In genomic region chr3:119649764-119650163, GRCh38 we compare ENCODE assay signal across 27 cellular contexts. TPM values are rescaled to one million over a fixed set of nuclear protein-coding genes. Genes with fewer than 3 reads are reported as not detected.
DNase-seq lines count a peak whose midpoint lies in the region; ATAC-seq, FAIRE-seq and TF ChIP-seq lines count a peak whose summit lies in the region.
"Had no signal": no experiment of that assay in that cellular context is flagged by ENCODE, and none has a peak within 500 bp of the region (broad histone marks: within the 10 kb centered on the region; RNA-seq: fewer than 3 reads in every experiment).

No MANE protein-coding gene starts in this region.

- ATAC-seq in GM21515 (IDR thresholded peaks at IDR 0.05; ENCODE audit: unreplicated experiment) (no peak), GM21576 (IDR thresholded peaks at IDR 0.05; ENCODE audit: unreplicated experiment) (no peak)
- ATAC-seq: A549; activated CD4-positive, alpha-beta T cell treated with anti-CD3 and anti-CD28 coated beads for 36 hours had no signal

- peak; percentile 13 for DNase-seq in NCI-H748 (lab: John Stamatoyannopoulos, UW; ENCODE audit: unreplicated experiment)
- DNase-seq in NCI-H748 treated with DMSO at 0.1 percent for 48 hours (lab: John Stamatoyannopoulos, UW), result no peak
- DNase-seq in GM12891 (ENCODE audit: insufficient read length, low spot score), result no peak
- peak; percentile 0 for DNase-seq in NCI-H510A (lab: John Stamatoyannopoulos, UW)
- DNase-seq in fibroblast of pulmonary artery (ENCODE audit: low read depth), result peak; percentile 59
- no peak for DNase-seq in activated T-cell treated with anti-CD3 and anti-CD28 coated beads, Interleukin-2, amount 50 U/mL, for 48 hours
- DNase-seq: activated CD4-positive, alpha-beta T cell treated with anti-CD3 and anti-CD28 coated beads for 36 hours; activated CD8-positive, alpha-beta memory T cell treated with anti-CD3 and anti-CD28 coated beads for 24 hours; activated effector memory CD4-positive, alpha-beta T cell treated with anti-CD3 and anti-CD28 coated beads, Interleukin-2, amount 50 U/mL, for 16 hours; activated naive CD8-positive, alpha-beta T cell treated with anti-CD3 and anti-CD28 coated beads for 36 hours; AML-193; CD4-positive, alpha-beta T cell; central memory CD4-positive, alpha-beta T cell; GOT3; NCI-H1092; NCI-H2029 treated with DMSO at 0.1 percent for 48 hours; stimulated activated CD4-positive, alpha-beta T cell treated with anti-CD3 and anti-CD28 coated beads, Interleukin-2, amount 100 ng/mL, for 24 hours; stomach; T-helper 1 cell; thyroid gland had no signal

- FAIRE-seq in GM12891 (lab: Jason Lieb, UNC), result peak; percentile 26
- FAIRE-seq: A549, endometrium had no signal

- no peak for TF ChIP-seq CTCF in fibroblast of pulmonary artery (IDR thresholded peaks at IDR 0.05; ENCODE audit: low read length, missing control alignments)

- no peak for TF ChIP-seq POLR2A in GM12891 (IDR thresholded peaks at IDR 0.05; ENCODE audit: low read depth, low read length)

- H3K4me3 ChIP-seq in fibroblast of pulmonary artery (replicated peaks; ENCODE audit: low read depth, low read length), result no peak overlapping the region
- H3K4me3 ChIP-seq: A549, ascending aorta, lung, SJSA1, stomach, thyroid gland had no signal

TF ChIP-seq in GM12891, 5 proteins besides CTCF, POLR2A, EP300 and RAD21:
- TF ChIP-seq POU2F2 (IDR thresholded peaks at IDR 0.05; ENCODE audit: low read depth, low read length), result no peak
- no peak for TF ChIP-seq POLR2AphosphoS5 (IDR thresholded peaks at IDR 0.05; ENCODE audit: low read depth, low read length)
- no peak for TF ChIP-seq PAX5 (IDR thresholded peaks at IDR 0.05; ENCODE audit: insufficient read depth, low read length, severe bottlenecking)
- no peak for TF ChIP-seq SPI1 (IDR thresholded peaks at IDR 0.05; ENCODE audit: low read depth, low read length)
- TF ChIP-seq TAF1 (IDR thresholded peaks at IDR 0.05; ENCODE audit: low read depth, low read length), result no peak

RNA-seq across cellular contexts. Expression of gene POPDC2, which starts 10.6 kb away (rescaled TPM):
- polyA plus RNA-seq in GM12891 (2012; ENCODE audit: low read depth, missing spikeins), result 2.1 TPM

RNA-seq across cellular contexts. Expression of gene COX17, which starts 27.4 kb away (rescaled TPM):
- 198 TPM for polyA plus RNA-seq in GM12891 (2012; ENCODE audit: low read depth, missing spikeins)

RNA-seq across cellular contexts. Expression of gene PLA1A, which starts 52.1 kb away (rescaled TPM):
- polyA plus RNA-seq in GM12891 (2012; ENCODE audit: low read depth, missing spikeins), result 4.9 TPM

RNA-seq across cellular contexts. Expression of gene CFAP91, which starts 53.1 kb away (rescaled TPM):
- 0.26 TPM for polyA plus RNA-seq in GM12891 (2012; ENCODE audit: low read depth, missing spikeins)

Comparison
In these comparisons a context has a peak if more than half of its experiments do, and no peak if none do; other contexts are left out.
1. DNase-seq: peak in NCI-H748 (single experiment), NCI-H510A (single experiment) and fibroblast of pulmonary artery (single experiment); none in NCI-H748 treated with DMSO at 0.1 percent for 48 hours (single experiment), GM12891 (single experiment) and activated T-cell treated with anti-CD3 and anti-CD28 coated beads, Interleukin-2, amount 50 U/mL, for 48 hours (0 of 2).